ENCODE assay signal across 18 cellular contexts in the genomic region with DNA sequence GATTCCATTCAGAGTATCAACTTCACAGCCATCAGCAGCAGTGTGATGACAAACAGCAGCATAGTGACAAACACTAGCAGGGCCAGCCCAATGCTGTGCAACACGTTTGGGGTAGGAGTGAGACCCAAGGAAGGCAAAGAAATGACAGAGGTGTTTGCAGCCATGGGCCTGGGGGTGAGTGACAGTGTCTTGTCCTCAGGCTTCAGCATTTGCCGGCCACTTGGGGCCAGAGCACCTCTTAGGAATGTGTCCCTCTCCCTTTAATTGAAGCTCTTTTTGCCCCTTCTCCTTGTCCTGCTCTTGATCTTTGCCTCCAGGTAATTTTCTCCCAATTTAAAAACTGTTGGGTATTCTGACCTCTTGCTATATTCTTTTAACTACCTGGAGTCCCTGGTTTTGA.
DNase-seq lines count a peak whose midpoint lies in the region; ATAC-seq, FAIRE-seq and TF ChIP-seq lines count a peak whose summit lies in the region.
"Had no signal": no experiment of that assay in that cellular context is flagged by ENCODE, and none has a peak within 500 bp of the region (broad histone marks: within the 10 kb centered on the region; RNA-seq: fewer than 3 reads in every experiment).

No MANE protein-coding gene starts in this region.

- no peak for TF ChIP-seq CTCF in H9 (conservative IDR thresholded peaks at IDR 0.05)
- TF ChIP-seq CTCF in D721Med (IDR thresholded peaks at IDR 0.05; ENCODE audit: insufficient read depth, missing control alignments): no peak

- H2BK15ac ChIP-seq in H9 (ENCODE audit: low read depth, low read length) (no peak overlapping the region), mesenchymal stem cell (ENCODE audit: low read depth, poor library complexity, severe bottlenecking) (no peak overlapping the region), neuronal stem cell (ENCODE audit: low read length) (no peak overlapping the region)

- H2BK12ac ChIP-seq in H9 (ENCODE audit: insufficient read length, low read depth, low read length): no peak overlapping the region
- H2BK12ac ChIP-seq in mesenchymal stem cell (ENCODE audit: low read length in 2 of 2): no peak overlapping the region
- no peak overlapping the region for H2BK12ac ChIP-seq in neuronal stem cell (ENCODE audit: low read length)

- H4K5ac ChIP-seq in H9 (ENCODE audit: insufficient read length, low read depth, low read length): no peak overlapping the region

- H3K36me3 ChIP-seq in mesenchymal stem cell (ENCODE audit: control insufficient read depth in 1 of 2, insufficient read depth in 2 of 2, low read depth in 1 of 2, low read length in 2 of 2): no peaks in the 10 kb centered on the region
- no peaks in the 10 kb centered on the region for H3K36me3 ChIP-seq in neuronal stem cell (replicated peaks in 1 of 2; ENCODE audit: control insufficient read depth in 2 of 2, insufficient read depth in 2 of 2, low read length in 2 of 2)

- H3K36me3 Mint-ChIP-seq in H9 (ENCODE audit: insufficient read depth in 1 of 3, low read depth in 3 of 3): peaks cover 29 to 57% (median 43%) of the 10 kb centered on the region in 3 experiments
- H3K36me3 Mint-ChIP-seq: CD4-positive, alpha-beta memory T cell had no signal

- intact Hi-C loops in left ventricle myocardium superior (cut with micrococcal nuclease): no loop called here

- no peak for FAIRE-seq in D721Med (lab: Jason Lieb, UNC)
- FAIRE-seq: GM12878, GM19239, H54 had no signal

- no peak overlapping the region for H4K8ac ChIP-seq in H9 (replicated peaks; ENCODE audit: insufficient read length, low read depth, low read length)
- H4K8ac ChIP-seq in mesenchymal stem cell (ENCODE audit: low read length): peak overlapping the region; percentile 23
- H4K8ac ChIP-seq in neuronal stem cell (ENCODE audit: low read depth, low read length): no peak overlapping the region

- H2AK5ac ChIP-seq in H9 (ENCODE audit: insufficient read length, low read length): no peak overlapping the region
- no peak overlapping the region for H2AK5ac ChIP-seq in mesenchymal stem cell (ENCODE audit: low read length, severe bottlenecking)
- H2AK5ac ChIP-seq in neuronal stem cell (ENCODE audit: low read depth, low read length): no peak overlapping the region

- H3K27me3 ChIP-seq in H9 (ENCODE audit: insufficient read depth, low read length): no peaks in the 10 kb centered on the region
- no peaks in the 10 kb centered on the region for H3K27me3 ChIP-seq in mesenchymal stem cell (ENCODE audit: control insufficient read depth in 1 of 2, insufficient read depth in 1 of 2, low read length in 2 of 2)
- H3K27me3 ChIP-seq in neuronal stem cell (ENCODE audit: control insufficient read depth in 3 of 3, insufficient read depth in 3 of 3, low read depth in 1 of 3, low read length in 3 of 3): no peaks in the 10 kb centered on the region

- H2BK5ac ChIP-seq in H9 (ENCODE audit: insufficient read length, low read length): no peak overlapping the region
- H2BK5ac ChIP-seq in mesenchymal stem cell (ENCODE audit: low read depth, low read length, poor library complexity, severe bottlenecking): no peak overlapping the region
- no peak overlapping the region for H2BK5ac ChIP-seq in neuronal stem cell (ENCODE audit: low read length)

- peaks cover under 1% of the 10 kb centered on the region; the same call in 1 of the 2 replicates for H3K4me1 ChIP-seq in H9 (ENCODE audit: insufficient read depth, low read length)
- H3K4me1 ChIP-seq in mesenchymal stem cell (ENCODE audit: control insufficient read depth, insufficient read depth, low read depth, low read length): peaks cover 1% of the 10 kb centered on the region
- H3K4me1 ChIP-seq in neuronal stem cell (ENCODE audit: control insufficient read depth in 2 of 2, insufficient read depth in 1 of 2, low read depth in 1 of 2, low read length in 2 of 2): no peaks in the 10 kb centered on the region

- H3K27ac Mint-ChIP-seq in H9: peak overlapping the region; percentile 12 to 65 (median 33); a peak in 5 of 7 replicates
- H3K27ac Mint-ChIP-seq: CD4-positive, alpha-beta memory T cell had no signal

- no peak overlapping the region for H4K91ac ChIP-seq in H9 (ENCODE audit: insufficient read length, low read depth, low read length)
- no peak overlapping the region for H4K91ac ChIP-seq in mesenchymal stem cell (ENCODE audit: low read length)
- no peak overlapping the region for H4K91ac ChIP-seq in neuronal stem cell (ENCODE audit: low read depth, low read length, poor library complexity)

- H3K27me3 Mint-ChIP-seq in H9 (ENCODE audit: low read depth): no peaks in the 10 kb centered on the region; the same call in 1 of the 2 replicates
- H3K27me3 Mint-ChIP-seq: CD4-positive, alpha-beta memory T cell had no signal

- no peak overlapping the region for H2BK20ac ChIP-seq in H9 (ENCODE audit: low read depth, low read length, poor library complexity, severe bottlenecking)

- H3K4me3 ChIP-seq in mesenchymal stem cell (ENCODE audit: insufficient read depth in 1 of 2, low read depth in 1 of 2, low read length in 2 of 2) (no peak overlapping the region), neuronal stem cell (ENCODE audit: low read length in 2 of 2) (no peak overlapping the region)
- H3K4me3 ChIP-seq: GM12878 had no signal

- H3K18ac ChIP-seq in H9 (ENCODE audit: insufficient read length, low read depth, low read length) (no peak overlapping the region), mesenchymal stem cell (ENCODE audit: low read depth in 1 of 2, low read length in 2 of 2) (no peak overlapping the region), neuronal stem cell (ENCODE audit: low read length) (peak overlapping the region; percentile 76)

- H2AFZ ChIP-seq in H9 (ENCODE audit: low read length): no peak overlapping the region
- H2AFZ ChIP-seq in mesenchymal stem cell (ENCODE audit: low read depth, low read length): no peak overlapping the region
- no peak overlapping the region for H2AFZ ChIP-seq in neuronal stem cell (ENCODE audit: low read length)

- WGBS in H9 (ENCODE audit: extremely low coverage, insufficient read length, low lambda C conversion rate): no CpG with 5 or more reads among the region's 2 CpGs
- 76% methylated on average over 2 of the region's 2 CpGs for WGBS in mesenchymal stem cell
- no CpG with 5 or more reads among the region's 2 CpGs for WGBS in neuronal stem cell (ENCODE audit: extremely low coverage in 2 of 2, insufficient read length in 2 of 2, insufficient replicate concordance in 1 of 2), 2 donors

- H2BK120ac ChIP-seq in H9 (ENCODE audit: low read depth, low read length, poor library complexity, severe bottlenecking): no peak overlapping the region
- H2BK120ac ChIP-seq in mesenchymal stem cell (ENCODE audit: low read depth, low read length): no peak overlapping the region
- no peak overlapping the region for H2BK120ac ChIP-seq in neuronal stem cell (ENCODE audit: low read depth, low read length)

- no peaks in the 10 kb centered on the region for H3K79me2 ChIP-seq in H9 (ENCODE audit: insufficient read depth, low read length)

- no peak overlapping the region for H3K23ac ChIP-seq in H9 (ENCODE audit: insufficient read length, low read depth, low read length)
- H3K23ac ChIP-seq in mesenchymal stem cell (ENCODE audit: low read length in 2 of 2): no peak overlapping the region
- no peak overlapping the region for H3K23ac ChIP-seq in neuronal stem cell (ENCODE audit: low read depth, low read length, poor library complexity)

- no peaks in the 10 kb centered on the region for H4K20me1 ChIP-seq in H9 (ENCODE audit: control insufficient read depth, insufficient read depth, insufficient read length)

- H3T11ph ChIP-seq in H9 (ENCODE audit: low read length): no peak overlapping the region

- H3K4me2 ChIP-seq in H9 (ENCODE audit: insufficient read depth, insufficient read length, low read length): no peak overlapping the region
- H3K4me2 ChIP-seq in mesenchymal stem cell (ENCODE audit: low read length, poor library complexity, severe bottlenecking): no peak overlapping the region
- no peak overlapping the region for H3K4me2 ChIP-seq in neuronal stem cell (ENCODE audit: insufficient read depth, low read length, poor library complexity, severe bottlenecking)

- H3K4ac ChIP-seq in H9 (ENCODE audit: low read depth, low read length) (no peak overlapping the region), mesenchymal stem cell (ENCODE audit: low read depth in 1 of 2, low read length in 2 of 2) (no peak overlapping the region), neuronal stem cell (ENCODE audit: low read length) (no peak overlapping the region)

- H3K27ac ChIP-seq in H9 (ENCODE audit: insufficient read length, low read depth, low read length) (no peak overlapping the region), mesenchymal stem cell (ENCODE audit: low read length, poor library complexity, severe bottlenecking) (no peak overlapping the region), neuronal stem cell (replicated peaks; ENCODE audit: low read length) (no peak overlapping the region)

- H3K9me3 Mint-ChIP-seq in H9: peaks cover 28 to 29% of the 10 kb centered on the region in 2 experiments

- H3K9me3 ChIP-seq in H9 (ENCODE audit: control insufficient read depth, low read depth, low read length) (peaks cover 8% of the 10 kb centered on the region), mesenchymal stem cell (ENCODE audit: control insufficient read depth, low read length) (no peaks in the 10 kb centered on the region), neuronal stem cell (replicated peaks in 1 of 2; ENCODE audit: control insufficient read depth in 2 of 2, insufficient read depth in 1 of 2, low read depth in 1 of 2, low read length in 2 of 2) (peaks cover 0 to 4% of the 10 kb centered on the region in 2 donors)

- H3K23me2 ChIP-seq in H9 (ENCODE audit: insufficient read length, low read depth, low read length, poor library complexity, severe bottlenecking): no peaks in the 10 kb centered on the region

- H3K14ac ChIP-seq in H9 (ENCODE audit: insufficient read depth, low read length): no peak overlapping the region
- H3K14ac ChIP-seq in mesenchymal stem cell (ENCODE audit: low read length in 2 of 2): no peak overlapping the region
- no peak overlapping the region for H3K14ac ChIP-seq in neuronal stem cell (ENCODE audit: low read length)

- H3K9ac ChIP-seq in H9 (ENCODE audit: extremely low read depth, insufficient read length, low read length) (no peak overlapping the region), mesenchymal stem cell (ENCODE audit: low read length) (no peak overlapping the region), neuronal stem cell (ENCODE audit: low read depth, low read length, poor library complexity) (no peak overlapping the region)

- no peak overlapping the region for H3K56ac ChIP-seq in H9 (ENCODE audit: insufficient read length, low read depth, low read length)

- ATAC-seq in left ventricle myocardium superior: no peak
- ATAC-seq: GM12878 had no signal

- no peak overlapping the region for H3K4me3 Mint-ChIP-seq in H9
- H3K4me3 Mint-ChIP-seq: CD4-positive, alpha-beta memory T cell had no signal

- peaks cover 8 to 9% of the 10 kb centered on the region in 2 experiments for H3K4me1 Mint-ChIP-seq in H9
- H3K4me1 Mint-ChIP-seq: CD4-positive, alpha-beta memory T cell had no signal

- H3K79me1 ChIP-seq in H9 (ENCODE audit: insufficient read depth, low read depth, low read length, poor library complexity, severe bottlenecking) (no peaks in the 10 kb centered on the region), mesenchymal stem cell (replicated peaks; ENCODE audit: low read length, poor library complexity, severe bottlenecking) (no peaks in the 10 kb centered on the region), neuronal stem cell (ENCODE audit: low read depth, low read length) (no peaks in the 10 kb centered on the region)

- DNase-seq in H9 (no peak), mesenchymal stem cell (no peak), neuronal stem cell (ENCODE audit: low spot score) (no peak), D721Med (ENCODE audit: insufficient read length, low spot score) (no peak), left ventricle myocardium superior (no peak), SKM-1 (lab: John Stamatoyannopoulos, UW; ENCODE audit: unreplicated experiment) (no peak)
- DNase-seq: C1 segment of cervical spinal cord; Calu3; CD4-positive, alpha-beta memory T cell; COR-L47; DMS153; DND-41; GDM1; GOT3; HCEC 1CT had no signal
